ENCODE assay signal across 9 cellular contexts in genomic region chr9:31394040-31394473, GRCh38.
DNase-seq lines count a peak whose midpoint lies in the region; ATAC-seq and TF ChIP-seq lines count a peak whose summit lies in the region.
"Had no signal": no experiment of that assay in that cellular context is flagged by ENCODE, and none has a peak within 500 bp of the region (broad histone marks: within the 10 kb centered on the region; RNA-seq: fewer than 3 reads in every experiment).

No MANE protein-coding gene starts in this region.

- ATAC-seq in GM18511 (IDR thresholded peaks at IDR 0.05; ENCODE audit: unreplicated experiment), result peak; percentile 67
- ATAC-seq in HG02885 (IDR thresholded peaks at IDR 0.05; ENCODE audit: poor library complexity, unreplicated experiment), result peak; percentile 68
- ATAC-seq in aorta (ENCODE audit: low FRiP score), result no peak
- ATAC-seq: naive thymus-derived CD8-positive, alpha-beta T cell had no signal

- WGBS in aorta, 2 donors, result 5 to 8% methylated on average over 2 of the region's 2 CpGs

- H3K27ac ChIP-seq in aorta (ENCODE audit: low read depth in 1 of 2, low read length in 2 of 2) (no peak overlapping the region), tibial artery (no peak overlapping the region), coronary artery (no peak overlapping the region)

- H3K4me3 ChIP-seq in aorta (ENCODE audit: low read length in 2 of 2) (no peak overlapping the region), tibial artery (no peak overlapping the region), coronary artery (no peak overlapping the region)

- TF ChIP-seq CTCF in tibial artery (IDR thresholded peaks at IDR 0.05), result no peak
- no peak for TF ChIP-seq CTCF in coronary artery (IDR thresholded peaks at IDR 0.05)

- DNase-seq in NCI-H524 treated with DMSO at 0.1 percent for 48 hours (lab: John Stamatoyannopoulos, UW) (peak; percentile 99), glomerular visceral epithelial cell (ENCODE audit: extremely low spot score) (peak; percentile 43), retina (no peak), aorta (no peak), tibial artery (no peak), coronary artery (ENCODE audit: low spot score) (no peak)
- DNase-seq: naive thymus-derived CD8-positive, alpha-beta T cell had no signal

- no peaks in the 10 kb centered on the region for H3K36me3 ChIP-seq in aorta (ENCODE audit: control insufficient read depth in 1 of 2, insufficient read depth in 2 of 2, low read length in 1 of 2)
- H3K36me3 ChIP-seq in tibial artery, result no peaks in the 10 kb centered on the region

- H3K27me3 ChIP-seq in aorta (ENCODE audit: control insufficient read depth in 1 of 2, insufficient read depth in 2 of 2, low read length in 1 of 2) (no peaks in the 10 kb centered on the region), tibial artery (no peaks in the 10 kb centered on the region)

- H3K9me3 ChIP-seq in aorta (ENCODE audit: control insufficient read depth, low read length) (no peaks in the 10 kb centered on the region), tibial artery (no peaks in the 10 kb centered on the region)

- intact Hi-C loops in aorta (cut with DNase I) (no loop called here), tibial artery (cut with DNase I; ENCODE audit: low total_unique reads) (no loop called here)

- H3K4me1 ChIP-seq in aorta (ENCODE audit: control insufficient read depth in 1 of 2, insufficient read depth in 2 of 2, low read length in 2 of 2), result no peaks in the 10 kb centered on the region
- no peaks in the 10 kb centered on the region for H3K4me1 ChIP-seq in tibial artery

Comparison
In these comparisons a context has a peak if more than half of its experiments do, and no peak if none do; other contexts are left out.
1. DNase-seq: peak in NCI-H524 treated with DMSO at 0.1 percent for 48 hours (single experiment) and glomerular visceral epithelial cell (single experiment); none in retina (single experiment), aorta (0 of 2), tibial artery (0 of 2) and coronary artery (single experiment).